ENCODE assay signal across 1 cellular context in genomic region chr16:19391185-19391776, GRCh38. TPM values are rescaled to one million over a fixed set of nuclear protein-coding genes. Genes with fewer than 3 reads are reported as not detected.
"Had no signal": no experiment of that assay in that cellular context is flagged by ENCODE, and none has a peak within 500 bp of the region (broad histone marks: within the 10 kb centered on the region; RNA-seq: fewer than 3 reads in every experiment).

No MANE protein-coding gene starts in this region.

RNA-seq across cellular contexts. Expression of gene TMC5, which starts 26.4 kb away (rescaled TPM):
- total RNA-seq: LHCN-M2 had no signal
